ENCODE assay signal across 15 cellular contexts in the genomic region with DNA sequence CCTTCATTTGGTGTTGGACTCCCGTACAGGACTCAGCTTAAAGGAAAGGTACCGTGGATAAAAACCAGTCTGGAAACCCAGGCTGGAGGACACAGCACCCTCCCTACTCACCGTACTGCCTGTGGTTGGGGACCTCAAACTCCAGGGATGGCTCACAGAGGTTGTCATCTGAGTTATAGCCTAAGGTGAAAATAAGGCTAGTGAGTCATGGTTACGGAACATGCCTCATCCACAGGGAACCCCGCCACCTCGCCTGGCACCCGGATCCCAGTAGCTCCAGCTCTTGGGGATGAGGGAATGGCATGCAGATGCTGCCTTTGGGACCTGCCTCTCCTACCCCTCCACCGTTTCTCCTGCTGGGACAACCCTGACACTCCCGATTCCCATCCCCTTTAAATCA. TPM values are rescaled to one million over a fixed set of nuclear protein-coding genes. Genes with fewer than 3 reads are reported as not detected.
DNase-seq lines count a peak whose midpoint lies in the region; ATAC-seq, FAIRE-seq and TF ChIP-seq lines count a peak whose summit lies in the region.
"Had no signal": no experiment of that assay in that cellular context is flagged by ENCODE, and none has a peak within 500 bp of the region (broad histone marks: within the 10 kb centered on the region; RNA-seq: fewer than 3 reads in every experiment).

No MANE protein-coding gene starts in this region.

- POLR2A ChIA-PET in activated CD4-positive, alpha-beta memory T cell treated with anti-CD3 and anti-CD28 coated beads for 36 hours (lab: Charles Lee): no interaction called here
- POLR2A ChIA-PET in activated CD4-positive, alpha-beta memory T cell treated with anti-CD3 and anti-CD28 coated beads, Interleukin-2, amount 10 ng/mL, durations not matched to agents 7 days and 5 days (lab: Charles Lee): interaction anchor here (0.7 to 1.9 kb wide), 6 partner anchors 11 to 40 kb away, joined by 3 to 5 read pairs (median 4); no protein-coding TSS in a partner anchor

- no peak for DNase-seq in activated CD4-positive, alpha-beta memory T cell treated with anti-CD3 and anti-CD28 coated beads for 36 hours
- no peak for DNase-seq in activated CD4-positive, alpha-beta memory T cell treated with anti-CD3 and anti-CD28 coated beads, Interleukin-2, amount 10 ng/mL, durations not matched to agents 7 days and 5 days
- DNase-seq in HTR-8/SVneo (ENCODE audit: insufficient read length, low spot score) (peak; percentile 83), amniotic epithelial cell (ENCODE audit: low read depth) (peak; percentile 16), natural killer cell (no peak), NCI-H187 treated with DMSO at 0.1 percent for 48 hours (lab: John Stamatoyannopoulos, UW) (no peak), NCI-H82 treated with DMSO at 0.1 percent for 48 hours (lab: John Stamatoyannopoulos, UW; ENCODE audit: unreplicated experiment) (no peak)
- DNase-seq in activated CD8-positive, alpha-beta memory T cell treated with anti-CD3 and anti-CD28 coated beads, Interleukin-2, amount 50 U/mL, for 4 hours: no peak
- DNase-seq: activated CD4-positive, alpha-beta T cell treated with anti-CD3 and anti-CD28 coated beads, Interleukin-2, amount 50 U/mL, for 1 hour; activated effector memory CD4-positive, alpha-beta T cell treated with Interleukin-2 at 50 U/mL for 16 hours; effector CD4-positive, alpha-beta T cell; lower lobe of right lung; NCI-H1694; NCI-H748 treated with DMSO at 0.1 percent for 48 hours; nephron progenitor cell had no signal

- H3K27ac Mint-ChIP-seq in activated CD4-positive, alpha-beta memory T cell treated with anti-CD3 and anti-CD28 coated beads for 36 hours: peak overlapping the region; percentile 51
- no peak overlapping the region for H3K27ac Mint-ChIP-seq in activated CD4-positive, alpha-beta memory T cell treated with anti-CD3 and anti-CD28 coated beads, Interleukin-2, amount 10 ng/mL, durations not matched to agents 7 days and 5 days
- H3K27ac Mint-ChIP-seq in natural killer cell: peak overlapping the region; percentile 83 to 93
- H3K27ac Mint-ChIP-seq: nephron progenitor cell had no signal

- peak; percentile 77 for FAIRE-seq in HTR-8/SVneo (lab: Jason Lieb, UNC)

- H3K9me3 Mint-ChIP-seq in activated CD4-positive, alpha-beta memory T cell treated with anti-CD3 and anti-CD28 coated beads for 36 hours: no peaks in the 10 kb centered on the region
- no peaks in the 10 kb centered on the region for H3K9me3 Mint-ChIP-seq in activated CD4-positive, alpha-beta memory T cell treated with anti-CD3 and anti-CD28 coated beads, Interleukin-2, amount 10 ng/mL, durations not matched to agents 7 days and 5 days
- H3K9me3 Mint-ChIP-seq in natural killer cell: no peaks in the 10 kb centered on the region
- H3K9me3 Mint-ChIP-seq: nephron progenitor cell had no signal

- no peak overlapping the region for H3K4me3 Mint-ChIP-seq in activated CD4-positive, alpha-beta memory T cell treated with anti-CD3 and anti-CD28 coated beads for 36 hours
- no peak overlapping the region for H3K4me3 Mint-ChIP-seq in activated CD4-positive, alpha-beta memory T cell treated with anti-CD3 and anti-CD28 coated beads, Interleukin-2, amount 10 ng/mL, durations not matched to agents 7 days and 5 days
- H3K4me3 Mint-ChIP-seq in natural killer cell: no peak overlapping the region
- H3K4me3 Mint-ChIP-seq: nephron progenitor cell had no signal

- no peak for ATAC-seq in natural killer cell
- ATAC-seq: lower lobe of right lung had no signal

- H3K36me3 Mint-ChIP-seq in activated CD4-positive, alpha-beta memory T cell treated with anti-CD3 and anti-CD28 coated beads for 36 hours: peaks cover 77% of the 10 kb centered on the region
- H3K36me3 Mint-ChIP-seq in activated CD4-positive, alpha-beta memory T cell treated with anti-CD3 and anti-CD28 coated beads, Interleukin-2, amount 10 ng/mL, durations not matched to agents 7 days and 5 days (ENCODE audit: low read depth): peaks cover 85% of the 10 kb centered on the region
- peaks cover 32% of the 10 kb centered on the region for H3K36me3 Mint-ChIP-seq in natural killer cell

- H3K4me1 Mint-ChIP-seq in activated CD4-positive, alpha-beta memory T cell treated with anti-CD3 and anti-CD28 coated beads for 36 hours (ENCODE audit: low read depth): peaks cover 3% of the 10 kb centered on the region
- peaks cover 14% of the 10 kb centered on the region for H3K4me1 Mint-ChIP-seq in activated CD4-positive, alpha-beta memory T cell treated with anti-CD3 and anti-CD28 coated beads, Interleukin-2, amount 10 ng/mL, durations not matched to agents 7 days and 5 days
- peaks cover 30 to 36% of the 10 kb centered on the region in 2 donors for H3K4me1 Mint-ChIP-seq in natural killer cell

- intact Hi-C loops in activated CD4-positive, alpha-beta memory T cell treated with anti-CD3 and anti-CD28 coated beads for 36 hours (cut with micrococcal nuclease): no loop called here
- intact Hi-C loops in natural killer cell (cut with micrococcal nuclease): no loop called here

- no peaks in the 10 kb centered on the region for H3K27me3 Mint-ChIP-seq in activated CD4-positive, alpha-beta memory T cell treated with anti-CD3 and anti-CD28 coated beads for 36 hours
- no peaks in the 10 kb centered on the region for H3K27me3 Mint-ChIP-seq in activated CD4-positive, alpha-beta memory T cell treated with anti-CD3 and anti-CD28 coated beads, Interleukin-2, amount 10 ng/mL, durations not matched to agents 7 days and 5 days
- H3K27me3 Mint-ChIP-seq in natural killer cell (ENCODE audit: low read depth in 2 of 2): no peaks in the 10 kb centered on the region

- CTCF ChIA-PET in activated CD4-positive, alpha-beta memory T cell treated with anti-CD3 and anti-CD28 coated beads for 36 hours (lab: Charles Lee): interaction anchor here (1.0 to 19.4 kb wide), 2 partner anchors 106 to 379 kb away, joined by 3 to 354 read pairs; no protein-coding TSS in a partner anchor
- CTCF ChIA-PET in activated CD4-positive, alpha-beta memory T cell treated with anti-CD3 and anti-CD28 coated beads, Interleukin-2, amount 10 ng/mL, durations not matched to agents 7 days and 5 days (lab: Charles Lee): interaction anchor here (1.0 to 2.2 kb wide), 3 partner anchors 40 to 108 kb away, joined by 3 to 10 read pairs (median 4); no protein-coding TSS in a partner anchor

- TF ChIP-seq CTCF in natural killer cell (IDR thresholded peaks at IDR 0.05): no peak

RNA-seq across cellular contexts. Expression of gene GPR68, which starts 36.8 kb away (rescaled TPM):
- 1 to 10 TPM; 6.5 to 6.9 TPM for total RNA-seq in activated CD4-positive, alpha-beta memory T cell treated with anti-CD3 and anti-CD28 coated beads for 36 hours
- 10 to 100 TPM; 36.9 to 39.8 TPM for total RNA-seq in activated CD4-positive, alpha-beta memory T cell treated with anti-CD3 and anti-CD28 coated beads, Interleukin-2, amount 10 ng/mL, durations not matched to agents 7 days and 5 days
- 10 to 100 TPM in 2 of 3 donors, 1 to 10 TPM in 1; 7.6 to 24.0 (median 15.7) TPM for total RNA-seq in natural killer cell

Comparison
In these comparisons a context has a peak if more than half of its experiments do, and no peak if none do; other contexts are left out.
1. DNase-seq: peak in HTR-8/SVneo (single experiment) and amniotic epithelial cell (single experiment); none in activated CD4-positive, alpha-beta memory T cell treated with anti-CD3 and anti-CD28 coated beads for 36 hours (single experiment), activated CD4-positive, alpha-beta memory T cell treated with anti-CD3 and anti-CD28 coated beads, Interleukin-2, amount 10 ng/mL, durations not matched to agents 7 days and 5 days (single experiment), natural killer cell (single experiment), NCI-H187 treated with DMSO at 0.1 percent for 48 hours (single experiment), NCI-H82 treated with DMSO at 0.1 percent for 48 hours (single experiment) and activated CD8-positive, alpha-beta memory T cell treated with anti-CD3 and anti-CD28 coated beads, Interleukin-2, amount 50 U/mL, for 4 hours (single experiment).